24 cellular contexts compared by ENCODE assay signal in genomic region chr20:8250539-8251200, GRCh38.
A peak's percentile ranks its signal among the peaks of the same experiment; 100 is the strongest.
DNase-seq lines count a peak whose midpoint lies in the region; FAIRE-seq and TF ChIP-seq lines count a peak whose summit lies in the region.
"Had no signal": no experiment of that assay in that cellular context is flagged by ENCODE, and none has a peak within 500 bp of the region (broad histone marks: within the 10 kb centered on the region; RNA-seq: fewer than 3 reads in every experiment).

No MANE protein-coding gene starts in this region.

- no peaks in the 10 kb centered on the region for H3K4me1 ChIP-seq in kidney (ENCODE audit: control insufficient read depth in 1 of 2, insufficient read depth in 1 of 2, low read depth in 1 of 2, low read length in 2 of 2)
- H3K4me1 ChIP-seq: HAP-1 had no signal

- no peaks in the 10 kb centered on the region for H3K9me3 Mint-ChIP-seq in nephron progenitor cell
- H3K9me3 Mint-ChIP-seq: CD14-positive monocyte had no signal

- intact Hi-C loops in kidney (cut with DNase I) = no loop called here

- H3K4me3 Mint-ChIP-seq in nephron progenitor cell = peak overlapping the region; percentile 19
- H3K4me3 Mint-ChIP-seq: CD14-positive monocyte, T-helper 17 cell had no signal

- TF ChIP-seq CTCF in VCaP (conservative IDR thresholded peaks at IDR 0.05) (no peak), nephron progenitor cell (IDR thresholded peaks at IDR 0.05) (no peak), kidney (IDR thresholded peaks at IDR 0.05; ENCODE audit: borderline replicate concordance, extremely low read depth, insufficient read depth) (no peak)

- FAIRE-seq in kidney (lab: Jason Lieb, UNC) = no peak
- FAIRE-seq: G401.6, GM19239, HTR-8/SVneo, K562 had no signal

- no peak overlapping the region for H3K4me3 ChIP-seq in kidney (ENCODE audit: low read length in 2 of 2)
- H3K4me3 ChIP-seq: GM23248, HAP-1, K562 had no signal

- no peaks in the 10 kb centered on the region for H3K36me3 ChIP-seq in kidney (ENCODE audit: control insufficient read depth in 1 of 2, insufficient read depth in 2 of 2, low read length in 2 of 2)
- H3K36me3 ChIP-seq: HAP-1 had no signal

- H3K27ac ChIP-seq in VCaP (peak overlapping the region; percentile 41), kidney (ENCODE audit: low read depth in 2 of 2, low read length in 2 of 2) (no peak overlapping the region)
- H3K27ac ChIP-seq: GM23248, HL-60 had no signal

- peak; percentile 51 for DNase-seq in DMS53 treated with DMSO at 0.1 percent for 48 hours (lab: John Stamatoyannopoulos, UW; ENCODE audit: unreplicated experiment)
- DNase-seq in NCI-H146 (lab: John Stamatoyannopoulos, UW) = peak; percentile 28
- DNase-seq in nephron progenitor cell = no peak
- DNase-seq in amygdala (lab: John Stamatoyannopoulos, UW) = no peak
- no peak for DNase-seq in effector CD8-positive, alpha-beta T cell (lab: John Stamatoyannopoulos, UW)
- no peak for DNase-seq in foreskin melanocyte
- no peak for DNase-seq in kidney
- DNase-seq: ACHN; AML-193; GM23248; NCI-H1092 treated with DMSO at 0.1 percent for 48 hours; NCI-H1694; NCI-H2081 treated with DMSO at 0.1 percent for 48 hours; NCI-H526; NK-92 treated with Interleukin-12 subunit alpha and Interleukin-12 subunit beta, amount 100 ng/mL, for 24 hours; T-helper 17 cell had no signal

- no peaks in the 10 kb centered on the region for H3K9me3 ChIP-seq in kidney (ENCODE audit: control insufficient read depth in 1 of 2, low read length in 2 of 2)
- H3K9me3 ChIP-seq: HAP-1 had no signal

- H3K27me3 Mint-ChIP-seq in nephron progenitor cell (ENCODE audit: low read depth, poor library complexity) = peaks cover 4% of the 10 kb centered on the region
- H3K27me3 Mint-ChIP-seq: T-helper 17 cell had no signal

- H3K9ac ChIP-seq in kidney (ENCODE audit: low read length in 2 of 2) = no peak overlapping the region
- H3K9ac ChIP-seq: GM23248 had no signal

- H3K36me3 Mint-ChIP-seq in nephron progenitor cell (ENCODE audit: low read depth) = no peaks in the 10 kb centered on the region

- H3K4me1 Mint-ChIP-seq in nephron progenitor cell = peaks cover 34% of the 10 kb centered on the region

- H3K27ac Mint-ChIP-seq in nephron progenitor cell = no peak overlapping the region
- H3K27ac Mint-ChIP-seq: T-helper 17 cell had no signal

Comparison
In these comparisons a context has a peak if more than half of its experiments do, and no peak if none do; other contexts are left out.
1. DNase-seq: peak in DMS53 treated with DMSO at 0.1 percent for 48 hours (single experiment) and NCI-H146 (single experiment); none in nephron progenitor cell (single experiment), amygdala (0 of 56), effector CD8-positive, alpha-beta T cell (single experiment), foreskin melanocyte (single experiment) and kidney (single experiment).